In the genomic region with DNA sequence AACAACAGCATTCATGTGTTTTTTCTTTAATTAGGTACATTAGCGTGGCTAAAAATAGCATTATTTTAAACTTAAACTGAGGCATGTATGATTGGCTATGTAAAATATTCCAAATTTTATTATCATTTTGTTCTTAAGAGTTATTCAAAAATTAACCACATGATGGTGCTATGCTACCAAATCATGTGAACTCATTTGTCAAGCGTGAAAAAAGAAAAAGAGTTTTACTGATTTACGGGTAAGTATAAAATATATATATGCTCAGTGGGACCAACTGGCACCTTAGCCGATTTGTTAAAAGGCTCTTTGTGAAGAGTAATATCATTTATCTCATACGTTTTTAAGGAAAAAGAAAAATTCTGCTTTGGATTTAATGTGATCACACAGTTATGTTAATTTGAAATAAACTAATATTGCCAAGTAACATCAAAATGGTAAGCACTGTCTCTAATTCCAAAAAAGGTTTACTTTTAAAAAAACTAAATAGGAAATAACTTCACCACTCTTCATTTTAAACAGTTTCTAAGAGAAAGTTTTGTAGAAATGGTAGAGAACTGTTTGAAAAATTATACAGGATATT, we compare ENCODE assay signal across 9 cellular contexts.
DNase-seq lines count a peak whose midpoint lies in the region; ATAC-seq, FAIRE-seq and TF ChIP-seq lines count a peak whose summit lies in the region.
"Had no signal": no experiment of that assay in that cellular context is flagged by ENCODE, and none has a peak within 500 bp of the region (broad histone marks: within the 10 kb centered on the region; RNA-seq: fewer than 3 reads in every experiment).

No MANE protein-coding gene starts in this region.

- no peak overlapping the region for H3K4me3 Mint-ChIP-seq in activated T-cell treated with anti-CD3 and anti-CD28 coated beads, Interleukin-2, amount 50 U/mL, for 4 hours

- peak; percentile 89 for FAIRE-seq in H54 (lab: Jason Lieb, UNC)

- peaks cover 7% of the 10 kb centered on the region for H3K9me3 Mint-ChIP-seq in activated T-cell treated with anti-CD3 and anti-CD28 coated beads, Interleukin-2, amount 50 U/mL, for 4 hours

- TF ChIP-seq POLR2A in H54 (IDR thresholded peaks at IDR 0.05; ENCODE audit: low read depth, low read length): no peak
- TF ChIP-seq POLR2A in lower leg skin (IDR thresholded peaks at IDR 0.05): no peak

- WGBS in lower leg skin, 2 donors: 9 to 10% methylated on average over 5 of the region's 5 CpGs

- no peak overlapping the region for H3K27ac ChIP-seq in RWPE1

- DNase-seq in AML-193 (lab: John Stamatoyannopoulos, UW) (peak; percentile 10 to 29), H54 (ENCODE audit: insufficient read length, low spot score) (no peak), RWPE1 (ENCODE audit: low spot score) (peak; percentile 8), glomerular visceral epithelial cell (ENCODE audit: extremely low spot score) (peak; percentile 17), lower leg skin (ENCODE audit: low spot score in 2 of 2) (no peak), NCI-H128 (lab: John Stamatoyannopoulos, UW; ENCODE audit: unreplicated experiment) (no peak)
- DNase-seq in activated T-cell treated with anti-CD3 and anti-CD28 coated beads, Interleukin-2, amount 50 U/mL, for 4 hours: no peak

- intact Hi-C loops in lower leg skin (cut with DNase I; ENCODE audit: low total_unique reads): no loop called here

- H3K36me3 Mint-ChIP-seq in activated T-cell treated with anti-CD3 and anti-CD28 coated beads, Interleukin-2, amount 50 U/mL, for 4 hours (ENCODE audit: insufficient read depth): no peaks in the 10 kb centered on the region

- peak; percentile 71 for TF ChIP-seq CTCF in RWPE1 (conservative IDR thresholded peaks at IDR 0.05; ENCODE audit: low read depth)
- no peak for TF ChIP-seq CTCF in lower leg skin (IDR thresholded peaks at IDR 0.05)

- H3K4me3 ChIP-seq in lower leg skin (ENCODE audit: low read depth, poor library complexity, severe bottlenecking): no peak overlapping the region

- POLR2A ChIA-PET in RWPE1 (lab: Yijun Ruan, JAX; ENCODE audit: low non-redundant PET): no interaction called here

- no peaks in the 10 kb centered on the region for H3K27me3 Mint-ChIP-seq in activated T-cell treated with anti-CD3 and anti-CD28 coated beads, Interleukin-2, amount 50 U/mL, for 4 hours (ENCODE audit: low read depth)

- H3K4me1 Mint-ChIP-seq in activated T-cell treated with anti-CD3 and anti-CD28 coated beads, Interleukin-2, amount 50 U/mL, for 4 hours (ENCODE audit: low read depth): no peaks in the 10 kb centered on the region

- CTCF ChIA-PET in RWPE1 (lab: Yijun Ruan, JAX): no interaction called here

- no peak for ATAC-seq in HG03442 (IDR thresholded peaks at IDR 0.05; ENCODE audit: unreplicated experiment)
- ATAC-seq in activated T-cell treated with anti-CD3 and anti-CD28 coated beads, Interleukin-2, amount 50 U/mL, for 4 hours: no peak
- ATAC-seq: HCT116 had no signal

Comparison
In these comparisons a context has a peak if more than half of its experiments do, and no peak if none do; other contexts are left out.
1. DNase-seq: peak in AML-193 (2 of 2), RWPE1 (single experiment) and glomerular visceral epithelial cell (single experiment); none in H54 (single experiment), lower leg skin (0 of 2), NCI-H128 (single experiment) and activated T-cell treated with anti-CD3 and anti-CD28 coated beads, Interleukin-2, amount 50 U/mL, for 4 hours (single experiment).